ENCODE assay signal across 9 cellular contexts in genomic region chr14:59126714-59127436, GRCh38.
A peak's percentile ranks its signal among the peaks of the same experiment; 100 is the strongest.
DNase-seq lines count a peak whose midpoint lies in the region; ATAC-seq and TF ChIP-seq lines count a peak whose summit lies in the region.
"Had no signal": no experiment of that assay in that cellular context is flagged by ENCODE, and none has a peak within 500 bp of the region (broad histone marks: within the 10 kb centered on the region; RNA-seq: fewer than 3 reads in every experiment).

No MANE protein-coding gene starts in this region.

- H3K27me3 ChIP-seq in uterus = no peaks in the 10 kb centered on the region

- no peak overlapping the region for H3K4me3 Mint-ChIP-seq in effector memory CD8-positive, alpha-beta T cell
- H3K4me3 Mint-ChIP-seq: stimulated activated naive CD8-positive, alpha-beta T cell treated with anti-CD3 and anti-CD28 coated beads, Interleukin-15, Interleukin-2, amounts not matched to agents 100 ng/mL and 50 ng/mL, for 24 hours had no signal

- no peaks in the 10 kb centered on the region for H3K4me1 ChIP-seq in uterus

- no peaks in the 10 kb centered on the region for H3K9me3 Mint-ChIP-seq in effector memory CD8-positive, alpha-beta T cell
- H3K9me3 Mint-ChIP-seq: stimulated activated naive CD8-positive, alpha-beta T cell treated with anti-CD3 and anti-CD28 coated beads, Interleukin-15, Interleukin-2, amounts not matched to agents 100 ng/mL and 50 ng/mL, for 24 hours had no signal

- H3K36me3 ChIP-seq in SK-N-MC (ENCODE audit: insufficient read depth, low read length) = no peaks in the 10 kb centered on the region
- H3K36me3 ChIP-seq in uterus = no peaks in the 10 kb centered on the region

- no peak overlapping the region for H3K27ac Mint-ChIP-seq in effector memory CD8-positive, alpha-beta T cell
- H3K27ac Mint-ChIP-seq: stimulated activated naive CD8-positive, alpha-beta T cell treated with anti-CD3 and anti-CD28 coated beads, Interleukin-15, Interleukin-2, amounts not matched to agents 100 ng/mL and 50 ng/mL, for 24 hours had no signal

- H3K9ac ChIP-seq in SK-N-MC (ENCODE audit: insufficient read length) = no peak overlapping the region

- peak; percentile 9 to 72 (median 66) for DNase-seq in NCI-H1417 (lab: John Stamatoyannopoulos, UW)
- DNase-seq in NCI-H1417 treated with DMSO at 0.1 percent for 48 hours (lab: John Stamatoyannopoulos, UW) = no peak
- peak; percentile 67 for DNase-seq in NB4 (ENCODE audit: low read depth)
- peak; percentile 28 for DNase-seq in SK-N-MC (ENCODE audit: low read depth, low spot score)
- DNase-seq in effector memory CD8-positive, alpha-beta T cell = peak; percentile 10 to 35 (median 22)
- peak; percentile 76 for DNase-seq in medulla oblongata (ENCODE audit: extremely low spot score)
- peak in 1 of 2 donors; percentile 37 for DNase-seq in uterus

- no peak overlapping the region for H3K27ac ChIP-seq in SK-N-MC
- no peak overlapping the region for H3K27ac ChIP-seq in uterus

- H3K4me1 Mint-ChIP-seq in effector memory CD8-positive, alpha-beta T cell (ENCODE audit: low read depth in 2 of 2) = no peaks in the 10 kb centered on the region

- H3K4me3 ChIP-seq in NB4 (ENCODE audit: low read depth, low read length) = no peak overlapping the region
- H3K4me3 ChIP-seq in SK-N-MC = no peak overlapping the region
- no peak overlapping the region for H3K4me3 ChIP-seq in uterus

- intact Hi-C loops in uterus (cut with DNase I; ENCODE audit: low total_unique reads) = loop anchor here (5.0 kb wide), 1 partner anchor 315 kb away; no protein-coding TSS in a partner anchor

- H3K9me3 ChIP-seq in SK-N-MC (ENCODE audit: low read depth, low read length) = no peaks in the 10 kb centered on the region
- no peaks in the 10 kb centered on the region for H3K9me3 ChIP-seq in uterus

- peaks cover 31 to 41% of the 10 kb centered on the region in 2 donors for H3K27me3 Mint-ChIP-seq in effector memory CD8-positive, alpha-beta T cell

- no peak for TF ChIP-seq POLR2A in NB4 (IDR thresholded peaks at IDR 0.05; ENCODE audit: extremely low read depth, insufficient read length)
- no peak for TF ChIP-seq POLR2A in uterus (IDR thresholded peaks at IDR 0.05)

- peak; percentile 53 for TF ChIP-seq CTCF in NB4 (IDR thresholded peaks at IDR 0.05; ENCODE audit: low read depth, low read length)
- peak; percentile 76 to 89 (median 82) for TF ChIP-seq CTCF in uterus (IDR thresholded peaks at IDR 0.05)

- no peaks in the 10 kb centered on the region for H3K36me3 Mint-ChIP-seq in effector memory CD8-positive, alpha-beta T cell (ENCODE audit: insufficient read depth)

- peak; percentile 85 for ATAC-seq in GM21526 (IDR thresholded peaks at IDR 0.05; ENCODE audit: low FRiP score, unreplicated experiment)
- ATAC-seq in effector memory CD8-positive, alpha-beta T cell (replicated peaks) = peak; percentile 72
